8 cellular contexts compared by ENCODE assay signal in the genomic region with DNA sequence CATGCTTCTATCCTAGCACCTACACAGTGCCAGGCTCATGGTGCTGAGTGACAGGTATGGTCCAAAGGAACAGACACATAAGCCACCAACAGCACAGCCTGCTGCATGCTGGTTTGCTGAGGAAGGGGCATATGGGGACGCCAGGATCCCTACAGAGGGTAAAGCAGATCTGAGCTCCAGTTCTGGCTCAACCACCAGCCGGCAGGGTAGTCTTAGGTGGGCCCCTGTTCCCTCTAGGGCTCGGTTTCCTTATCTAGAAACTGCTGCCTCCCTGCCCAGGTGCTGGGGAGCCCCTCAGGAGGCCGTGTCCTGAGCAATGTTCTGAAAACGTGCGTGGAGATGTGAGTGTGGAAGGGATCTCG. TPM values are rescaled to one million over a fixed set of nuclear protein-coding genes. Genes with fewer than 3 reads are reported as not detected.
A peak's percentile ranks its signal among the peaks of the same experiment; 100 is the strongest.
DNase-seq lines count a peak whose midpoint lies in the region; ATAC-seq and TF ChIP-seq lines count a peak whose summit lies in the region.

No MANE protein-coding gene starts in this region.

- intact Hi-C loops in left lung (cut with DNase I), result no loop called here
- intact Hi-C loops in stomach (cut with DNase I; ENCODE audit: low total_unique reads), result no loop called here

- TF ChIP-seq CTCF in left lung (IDR thresholded peaks at IDR 0.05) (no peak), stomach (IDR thresholded peaks at IDR 0.05) (no peak)

- no peak for TF ChIP-seq POLR2A in stomach (IDR thresholded peaks at IDR 0.05)

- H3K27me3 ChIP-seq in HUES6 (ENCODE audit: control insufficient read depth, insufficient read depth, low read length), result peaks cover 10% of the 10 kb centered on the region; the same call in 1 of the 2 replicates
- peaks cover 0 to 5% of the 10 kb centered on the region in 2 donors for H3K27me3 ChIP-seq in left lung
- no peaks in the 10 kb centered on the region for H3K27me3 ChIP-seq in stomach

- H3K4me1 ChIP-seq in HUES6 (ENCODE audit: control insufficient read depth, insufficient read depth, low read length), result peaks cover 67% of the 10 kb centered on the region
- peaks cover 30 to 51% of the 10 kb centered on the region in 2 donors for H3K4me1 ChIP-seq in left lung
- H3K4me1 ChIP-seq in stomach, result peaks cover 36 to 72% (median 58%) of the 10 kb centered on the region in 4 donors

- H3K4me3 ChIP-seq in HUES6 (ENCODE audit: low read depth, low read length) (peak overlapping the region; percentile 19; the same call in 1 of the 2 replicates), left lung (no peak overlapping the region), stomach (no peak overlapping the region)

- no peak for ATAC-seq in left lung
- ATAC-seq in HG03457 (IDR thresholded peaks at IDR 0.05; ENCODE audit: unreplicated experiment), result no peak
- ATAC-seq in GM19324 (IDR thresholded peaks at IDR 0.05; ENCODE audit: low FRiP score, unreplicated experiment), result no peak

- TF ChIP-seq EP300 in stomach (IDR thresholded peaks at IDR 0.05), result no peak

- no peaks in the 10 kb centered on the region for H3K9me3 ChIP-seq in HUES6 (ENCODE audit: control insufficient read depth, insufficient read depth, low read depth, low read length)
- no peaks in the 10 kb centered on the region for H3K9me3 ChIP-seq in left lung
- H3K9me3 ChIP-seq in stomach, result no peaks in the 10 kb centered on the region

- peak overlapping the region; percentile 86 for H3K9ac ChIP-seq in HUES6 (ENCODE audit: low read length)

- H3K36me3 ChIP-seq in HUES6 (ENCODE audit: control insufficient read depth, insufficient read depth, low read length), result no peaks in the 10 kb centered on the region
- H3K36me3 ChIP-seq in left lung, result peaks cover 0 to 42% of the 10 kb centered on the region in 2 donors
- H3K36me3 ChIP-seq in stomach, result peaks cover 28 to 74% (median 63%) of the 10 kb centered on the region in 4 donors

- 34 to 76% (median 57%) methylated on average over 3 to 7 of the region's 7 CpGs for WGBS in stomach, 5 donors

- DNase-seq in left lung (no peak), stomach (no peak), NCI-H1092 treated with DMSO at 0.1 percent for 48 hours (lab: John Stamatoyannopoulos, UW) (no peak), ureter (ENCODE audit: low spot score) (no peak)

- peak overlapping the region; percentile 87; the same call in 1 of the 2 replicates for H3K27ac ChIP-seq in HUES6 (ENCODE audit: low read depth, low read length)
- H3K27ac ChIP-seq in angular gyrus (ENCODE audit: low read depth, low read length), result peak overlapping the region; percentile 82
- H3K27ac ChIP-seq in left lung, result peak overlapping the region; percentile 65 to 72
- H3K27ac ChIP-seq in stomach, result peak overlapping the region; percentile 44 to 90 (median 87)

RNA-seq across cellular contexts. Expression of a gene that starts 24.2 kb away (rescaled TPM):
- total RNA-seq in left lung (10 to 100 TPM; 39.2 to 39.8 TPM), stomach (10 to 100 TPM in 4 of 5 donors, not detected in 1; 12.6 to 26.8 (median 16.8) TPM), ureter (37.5 TPM)
- polyA plus RNA-seq in stomach, result 10 to 100 TPM; 25.1 to 43.3 (median 34.2) TPM
